1 cellular context compared by ENCODE assay signal in the genomic region with DNA sequence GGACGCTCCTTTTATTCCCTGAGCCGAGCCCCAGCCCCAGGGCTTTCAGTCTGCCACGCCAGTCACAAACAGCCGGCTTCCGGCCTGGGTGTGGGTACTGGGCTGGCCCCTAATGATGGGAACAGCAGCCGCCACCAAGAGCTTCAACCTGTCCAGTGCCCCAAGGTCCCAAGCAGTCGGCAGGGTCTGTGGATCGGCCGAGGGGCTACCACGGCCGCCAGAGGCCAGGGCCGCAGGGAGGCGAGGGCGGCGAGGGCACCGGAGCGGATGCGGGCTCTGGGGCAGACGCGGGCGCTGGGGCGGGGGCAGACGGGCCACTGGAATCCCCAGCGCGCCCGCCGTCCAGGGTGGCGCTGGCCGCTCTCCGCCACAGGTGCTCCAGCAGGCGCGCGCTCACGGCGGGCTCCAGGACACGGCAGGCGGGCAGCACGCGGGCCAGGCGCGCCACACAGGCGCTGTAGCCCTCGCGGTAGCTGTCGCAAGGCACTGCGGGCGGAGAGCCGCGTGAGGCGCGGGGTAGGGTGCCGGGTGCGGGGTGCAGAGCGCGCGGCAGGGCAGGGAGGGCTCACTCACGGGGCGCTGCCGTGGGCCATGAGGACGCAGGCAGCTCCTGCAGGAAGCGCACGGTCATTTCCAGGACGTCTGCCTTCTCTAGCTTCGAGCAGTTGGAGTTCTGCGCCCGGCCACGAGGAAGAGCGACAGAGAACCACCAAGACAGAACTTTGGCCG.
TF ChIP-seq lines count a peak whose summit lies in the region.

No MANE protein-coding gene starts in this region.

TF ChIP-seq in IMR-90, 13 proteins besides CTCF, POLR2A, EP300 and RAD21:
- TF ChIP-seq CHD1 (IDR thresholded peaks at IDR 0.05; ENCODE audit: low read depth, low read length) (no peak), MAZ (IDR thresholded peaks at IDR 0.05; ENCODE audit: borderline replicate concordance, low read depth, low read length) (no peak), BHLHE40 (IDR thresholded peaks at IDR 0.05; ENCODE audit: low read depth, low read length) (no peak), CEBPB (IDR thresholded peaks at IDR 0.05; ENCODE audit: low read depth, low read length) (no peak), MAFK (IDR thresholded peaks at IDR 0.05; ENCODE audit: low read depth, low read length) (no peak), MXI1 (IDR thresholded peaks at IDR 0.05; ENCODE audit: borderline replicate concordance, low read depth, low read length) (no peak), RCOR1 (IDR thresholded peaks at IDR 0.05; ENCODE audit: insufficient replicate concordance, low read length) (no peak), RFX5 (IDR thresholded peaks at IDR 0.05; ENCODE audit: low read depth, low read length) (no peak), NFE2L2 (IDR thresholded peaks at IDR 0.05; ENCODE audit: low read depth, low read length) (no peak)
- TF ChIP-seq, protein P1, sequence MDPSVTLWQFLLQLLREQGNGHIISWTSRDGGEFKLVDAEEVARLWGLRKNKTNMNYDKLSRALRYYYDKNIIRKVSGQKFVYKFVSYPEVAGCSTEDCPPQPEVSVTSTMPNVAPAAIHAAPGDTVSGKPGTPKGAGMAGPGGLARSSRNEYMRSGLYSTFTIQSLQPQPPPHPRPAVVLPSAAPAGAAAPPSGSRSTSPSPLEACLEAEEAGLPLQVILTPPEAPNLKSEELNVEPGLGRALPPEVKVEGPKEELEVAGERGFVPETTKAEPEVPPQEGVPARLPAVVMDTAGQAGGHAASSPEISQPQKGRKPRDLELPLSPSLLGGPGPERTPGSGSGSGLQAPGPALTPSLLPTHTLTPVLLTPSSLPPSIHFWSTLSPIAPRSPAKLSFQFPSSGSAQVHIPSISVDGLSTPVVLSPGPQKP (IDR thresholded peaks at IDR 0.05; ENCODE audit: borderline replicate concordance, low read depth, low read length), result no peak
